ENCODE assay signal across 17 cellular contexts in the genomic region with DNA sequence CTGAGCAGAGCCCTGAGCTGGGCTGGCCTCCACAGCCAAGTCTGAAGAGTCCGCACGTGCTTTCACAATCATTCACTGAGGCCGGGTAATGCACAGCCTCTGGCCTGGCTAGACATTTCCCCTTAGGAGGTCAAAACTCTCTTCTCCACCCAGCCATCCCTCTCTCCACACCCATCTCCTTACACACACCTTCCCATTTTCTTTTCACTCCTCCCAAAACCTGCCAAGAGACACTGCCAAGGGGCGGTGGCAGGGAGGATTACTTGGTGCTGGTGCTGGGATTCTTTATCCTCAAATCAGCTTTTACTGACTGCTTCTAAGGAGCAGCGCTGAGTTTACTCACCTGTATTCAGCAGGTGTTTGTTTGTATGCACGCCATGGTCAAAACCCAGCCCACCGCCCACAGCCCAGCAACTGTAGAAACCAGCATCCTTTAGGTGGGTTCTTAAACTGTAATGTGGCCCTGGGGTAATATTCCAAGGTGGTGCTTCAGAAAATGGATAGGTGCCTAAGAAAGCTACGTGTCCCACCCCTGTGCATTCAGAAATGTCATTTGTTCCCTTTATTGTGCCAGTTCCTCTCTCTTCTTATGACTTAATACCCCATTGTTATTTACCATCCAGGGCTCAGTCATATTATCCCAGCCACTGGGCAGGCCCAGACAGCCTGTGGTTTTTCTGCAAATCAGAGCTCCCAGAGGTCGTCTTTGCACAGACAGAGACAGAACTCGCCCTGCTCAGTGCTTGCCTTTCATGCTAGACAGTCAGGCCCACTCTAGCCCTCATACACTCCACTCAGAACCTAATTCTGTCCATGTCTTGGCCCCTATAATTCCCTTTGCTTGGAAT.
DNase-seq lines count a peak whose midpoint lies in the region; ATAC-seq, FAIRE-seq and TF ChIP-seq lines count a peak whose summit lies in the region.
"Had no signal": no experiment of that assay in that cellular context is flagged by ENCODE, and none has a peak within 500 bp of the region (broad histone marks: within the 10 kb centered on the region; RNA-seq: fewer than 3 reads in every experiment).

No MANE protein-coding gene starts in this region.

- no peaks in the 10 kb centered on the region for H3K79me1 ChIP-seq in H1 (ENCODE audit: low read depth, low read length)

- peak overlapping the region; percentile 40; the same call in 1 of the 2 replicates for H2BK15ac ChIP-seq in H1 (ENCODE audit: low read length)

- H3K9me3 ChIP-seq in H1 (ENCODE audit: insufficient read depth in 2 of 2, low read depth in 1 of 2, low read length in 1 of 2): no peaks in the 10 kb centered on the region
- no peaks in the 10 kb centered on the region for H3K9me3 ChIP-seq in PC-3 (ENCODE audit: low read length)
- H3K9me3 ChIP-seq in gastrocnemius medialis: no peaks in the 10 kb centered on the region
- H3K9me3 ChIP-seq in kidney (ENCODE audit: control insufficient read depth in 1 of 2, low read length in 2 of 2): no peaks in the 10 kb centered on the region
- H3K9me3 ChIP-seq: transverse colon had no signal

- in situ Hi-C loops in gastrocnemius medialis (cut with MboI; ENCODE audit: low sequenced_read_pairs in 4 of 4): no loop called here

- H2AK5ac ChIP-seq in H1 (ENCODE audit: low read depth, low read length): no peak overlapping the region; the same call in 1 of the 2 replicates

- H3K27me3 ChIP-seq in H1 (replicated peaks in 1 of 4; ENCODE audit: control insufficient read depth in 3 of 4, extremely low read depth in 1 of 4, insufficient read depth in 3 of 4, low read length in 3 of 4) (no peaks in the 10 kb centered on the region), PC-3 (ENCODE audit: low read length) (no peaks in the 10 kb centered on the region), gastrocnemius medialis (no peaks in the 10 kb centered on the region)
- H3K27me3 ChIP-seq: transverse colon had no signal

- peak overlapping the region; percentile 77; the same call in 1 of the 2 replicates for H2BK20ac ChIP-seq in H1 (ENCODE audit: low read length)

- peaks cover 10% of the 10 kb centered on the region for H3K4me1 Mint-ChIP-seq in Calu3 (ENCODE audit: low read depth, unreplicated experiment)
- H3K4me1 Mint-ChIP-seq: B cell, mesothelial cell of epicardium had no signal

- H3K56ac ChIP-seq in H1 (replicated peaks; ENCODE audit: insufficient read length, low read depth, low read length): no peak overlapping the region

- intact Hi-C loops in PC-3 (cut with micrococcal nuclease) (no loop called here), Calu3 (cut with micrococcal nuclease; ENCODE audit: unreplicated experiment) (no loop called here), gastrocnemius medialis (cut with DNase I; ENCODE audit: low total_unique reads) (no loop called here), kidney (cut with DNase I) (no loop called here)

- CTCF ChIA-PET in H1 (lab: Charles Lee; ENCODE audit: partially characterized antibody): interaction anchor here (0.6 to 1.7 kb wide), 3 partner anchors 67 to 155 kb away, joined by 3 read pairs; no protein-coding TSS in a partner anchor
- CTCF ChIA-PET in PC-3 (lab: Charles Lee): no interaction called here
- CTCF ChIA-PET in Calu3 (lab: Charles Lee): interaction anchor here (1.6 kb wide), 1 partner anchor 9 kb away, joined by 3 read pairs; no protein-coding TSS in a partner anchor

- H3K4me3 ChIP-seq in H1 (ENCODE audit: extremely low read depth in 1 of 4, insufficient read depth in 2 of 4, low read depth in 3 of 4, low read length in 4 of 4) (no peak overlapping the region), PC-3 (ENCODE audit: low read length) (no peak overlapping the region), gastrocnemius medialis (no peak overlapping the region), kidney (ENCODE audit: low read length in 2 of 2) (no peak overlapping the region)
- H3K4me3 ChIP-seq: transverse colon had no signal

- H3K27ac ChIP-seq in H1 (ENCODE audit: low read depth, low read length) (no peak overlapping the region), PC-3 (ENCODE audit: low read length) (no peak overlapping the region), gastrocnemius medialis (no peak overlapping the region), kidney (ENCODE audit: low read depth in 2 of 2, low read length in 2 of 2) (no peak overlapping the region)
- H3K27ac ChIP-seq: transverse colon had no signal

- POLR2A ChIA-PET in H1 (lab: Charles Lee; ENCODE audit: partially characterized antibody): interaction anchor here (0.7 to 1.4 kb wide), 3 partner anchors 9 to 598 kb away, joined by 3 to 7 read pairs (median 3); a partner anchor contains a TSS
- POLR2A ChIA-PET in PC-3 (lab: Charles Lee; ENCODE audit: unreplicated experiment): interaction anchor here (0.6 kb wide), 1 partner anchor 557 kb away, joined by 4 read pairs; no protein-coding TSS in a partner anchor

- no peak overlapping the region for H2BK120ac ChIP-seq in H1 (replicated peaks; ENCODE audit: low read depth, low read length)

- 0 out of 2 replicates have a peak overlapping the region, but pooled peaks have one; percentile 17 for H4K8ac ChIP-seq in H1 (ENCODE audit: extremely low read depth, insufficient read depth, low read length)

- H3F3A ChIP-seq in PC-3 (ENCODE audit: low read length, unreplicated experiment): no peaks in the 10 kb centered on the region

- H3K4me2 ChIP-seq in H1 (ENCODE audit: insufficient read depth in 1 of 2, low read depth in 2 of 2, low read length in 2 of 2) (no peak overlapping the region), PC-3 (ENCODE audit: low read length) (no peak overlapping the region)

- H3K9ac ChIP-seq in H1 (replicated peaks in 1 of 4; ENCODE audit: extremely low read depth in 1 of 4, low read depth in 3 of 4, low read length in 3 of 4) (no peak overlapping the region), PC-3 (ENCODE audit: low read length) (no peak overlapping the region), kidney (ENCODE audit: low read length in 2 of 2) (no peak overlapping the region)

- no peaks in the 10 kb centered on the region for H3K36me3 ChIP-seq in H1 (ENCODE audit: control insufficient read depth in 2 of 4, insufficient read depth in 4 of 4, low read length in 3 of 4)
- no peaks in the 10 kb centered on the region for H3K36me3 ChIP-seq in PC-3 (ENCODE audit: low read depth, low read length)
- no peaks in the 10 kb centered on the region for H3K36me3 ChIP-seq in gastrocnemius medialis
- H3K36me3 ChIP-seq in kidney (ENCODE audit: control insufficient read depth in 1 of 2, insufficient read depth in 2 of 2, low read length in 2 of 2): no peaks in the 10 kb centered on the region
- H3K36me3 ChIP-seq: transverse colon had no signal

- H3K36me3 Mint-ChIP-seq in Calu3 (ENCODE audit: insufficient read depth, unreplicated experiment): no peaks in the 10 kb centered on the region
- H3K36me3 Mint-ChIP-seq: mesothelial cell of epicardium had no signal

- peak; percentile 78 for DNase-seq in DMS79 treated with DMSO at 0.1 percent for 48 hours (lab: John Stamatoyannopoulos, UW)
- DNase-seq in NCI-H2107 (lab: John Stamatoyannopoulos, UW): peak; percentile 34
- no peak for DNase-seq in H1 (ENCODE audit: low read depth in 1 of 2, low spot score in 2 of 2)
- DNase-seq in PC-3: no peak
- DNase-seq in Calu3: no peak
- DNase-seq in gastrocnemius medialis: no peak
- DNase-seq in kidney: no peak
- DNase-seq: activated CD8-positive, alpha-beta memory T cell treated with anti-CD3 and anti-CD28 coated beads, Interleukin-2, amount 50 U/mL, for 48 hours; GF-D8; right cardiac atrium; transverse colon had no signal

- no TSS peak for BruUV-seq in PC-3 (replicated peaks; lab: Mats Ljungman, UMichigan)
- no TSS peak for BruUV-seq in Calu3 (replicated peaks; lab: Mats Ljungman, UMichigan)

- H2AFZ ChIP-seq in H1 (ENCODE audit: low read length): peak overlapping the region; percentile 34
- no peak overlapping the region for H2AFZ ChIP-seq in PC-3 (ENCODE audit: low read length)

- H3K4me3 Mint-ChIP-seq in Calu3 (ENCODE audit: low read depth, unreplicated experiment): no peak overlapping the region
- H3K4me3 Mint-ChIP-seq: B cell, mesothelial cell of epicardium had no signal

- H4K5ac ChIP-seq in H1 (ENCODE audit: insufficient read length, low read depth, low read length): no peak overlapping the region

- H4K20me1 ChIP-seq in H1 (replicated peaks in 1 of 2; ENCODE audit: control insufficient read depth in 1 of 2, insufficient read depth in 2 of 2, low read length in 2 of 2): no peaks in the 10 kb centered on the region
- no peaks in the 10 kb centered on the region for H4K20me1 ChIP-seq in PC-3 (ENCODE audit: low read length)

- H3K4me1 ChIP-seq in H1 (replicated peaks in 1 of 4; ENCODE audit: control insufficient read depth in 3 of 4, insufficient read depth in 4 of 4, low read length in 3 of 4) (peaks cover 0 to 11% (median 3%) of the 10 kb centered on the region in 4 experiments; a peak in 5 of 7 replicates), PC-3 (ENCODE audit: insufficient read depth, low read length) (no peaks in the 10 kb centered on the region), gastrocnemius medialis (no peaks in the 10 kb centered on the region), kidney (ENCODE audit: control insufficient read depth in 1 of 2, insufficient read depth in 1 of 2, low read depth in 1 of 2, low read length in 2 of 2) (no peaks in the 10 kb centered on the region)

- TF ChIP-seq EP300 in H1 (IDR thresholded peaks at IDR 0.05; ENCODE audit: borderline replicate concordance in 1 of 2, low read depth in 2 of 2, low read length in 2 of 2): no peak

- no peak for TF ChIP-seq RAD21 in H1 (IDR thresholded peaks at IDR 0.05 in 1 of 2, conservative IDR thresholded peaks at IDR 0.05 in 1 of 2; ENCODE audit: low read depth in 2 of 2, low read length in 2 of 2)

- ATAC-seq in GM19452 (IDR thresholded peaks at IDR 0.05; ENCODE audit: unreplicated experiment) (peak; percentile 81), PC-3 (no peak; the same call in 1 of the 2 replicates), gastrocnemius medialis (no peak)
- ATAC-seq: right cardiac atrium had no signal

- peak overlapping the region; percentile 38; the same call in 1 of the 2 replicates for H3K18ac ChIP-seq in H1 (ENCODE audit: extremely low read depth, low read length)

- peak overlapping the region; percentile 47; the same call in 1 of the 2 replicates for H2BK5ac ChIP-seq in H1 (ENCODE audit: low read depth, low read length)

- H3K14ac ChIP-seq in H1 (ENCODE audit: insufficient read length): no peak overlapping the region

- no peak overlapping the region for H3K27ac Mint-ChIP-seq in Calu3 (ENCODE audit: unreplicated experiment)
- H3K27ac Mint-ChIP-seq: B cell, mesothelial cell of epicardium had no signal

- H3K79me2 ChIP-seq in H1 (ENCODE audit: control insufficient read depth in 1 of 2, insufficient read depth in 2 of 2, low read length in 2 of 2) (no peaks in the 10 kb centered on the region), PC-3 (ENCODE audit: low read length) (no peaks in the 10 kb centered on the region)

- H3K4ac ChIP-seq in H1 (replicated peaks; ENCODE audit: insufficient read length, low read depth, low read length): no peak overlapping the region

- peak overlapping the region; percentile 63 for H2BK12ac ChIP-seq in H1 (ENCODE audit: low read depth, low read length)

- peaks cover 2% of the 10 kb centered on the region for H3K9me3 Mint-ChIP-seq in Calu3 (ENCODE audit: low read depth, unreplicated experiment)
- H3K9me3 Mint-ChIP-seq: mesothelial cell of epicardium had no signal

- no peak overlapping the region for H4K91ac ChIP-seq in H1 (replicated peaks; ENCODE audit: insufficient read length, low read length)

- H3K9me2 ChIP-seq in PC-3 (replicated peaks; ENCODE audit: low read length): no peaks in the 10 kb centered on the region

- H3K23me2 ChIP-seq in H1 (ENCODE audit: low read depth, low read length): no peaks in the 10 kb centered on the region

- no peak overlapping the region for H3K23ac ChIP-seq in H1 (ENCODE audit: insufficient read length)

- no peak for TF ChIP-seq POLR2A in H1 (IDR thresholded peaks at IDR 0.05; ENCODE audit: control extremely low read depth in 1 of 2, low read depth in 2 of 2, low read length in 2 of 2)
- no peak for TF ChIP-seq POLR2A in gastrocnemius medialis (IDR thresholded peaks at IDR 0.05)

- no peaks in the 10 kb centered on the region for H3K27me3 Mint-ChIP-seq in Calu3 (ENCODE audit: unreplicated experiment)
- H3K27me3 Mint-ChIP-seq: B cell had no signal

- FAIRE-seq in H1 (lab: Jason Lieb, UNC) (no peak), kidney (lab: Jason Lieb, UNC) (no peak)
- FAIRE-seq: endometrium, HTR-8/SVneo, TTC549 had no signal

- TF ChIP-seq CTCF in H1 (IDR thresholded peaks at IDR 0.05; ENCODE audit: control extremely low read depth in 1 of 3, insufficient read depth in 1 of 3, low read depth in 1 of 3, low read length in 3 of 3): no peak
- no peak for TF ChIP-seq CTCF in PC-3 (conservative IDR thresholded peaks at IDR 0.05; ENCODE audit: low read depth, low read length)
- no peak for TF ChIP-seq CTCF in Calu3 (IDR thresholded peaks at IDR 0.05; ENCODE audit: unreplicated experiment)
- TF ChIP-seq CTCF in gastrocnemius medialis (IDR thresholded peaks at IDR 0.05 in 4 of 5, conservative IDR thresholded peaks at IDR 0.05 in 1 of 5): no peak
- TF ChIP-seq CTCF in kidney (IDR thresholded peaks at IDR 0.05; ENCODE audit: borderline replicate concordance, extremely low read depth, insufficient read depth): no peak

- WGBS in H1 (ENCODE audit: extremely low coverage in 1 of 2, insufficient coverage in 1 of 2, insufficient read length in 1 of 2, insufficient replicate concordance in 2 of 2, low coverage in 1 of 2, low lambda C conversion rate in 2 of 2, missing lambda C conversion rate in 1 of 2), 2 experiments: 89% methylated on average over 10 of the region's 10 CpGs; no CpG with 5 or more reads in 1 of the 2 experiments

Comparison
In these comparisons a context has a peak if more than half of its experiments do, and no peak if none do; other contexts are left out.
1. DNase-seq: peak in DMS79 treated with DMSO at 0.1 percent for 48 hours (single experiment) and NCI-H2107 (single experiment); none in H1 (0 of 2), PC-3 (single experiment), Calu3 (single experiment), gastrocnemius medialis (0 of 2) and kidney (single experiment).